29 cellular contexts compared by ENCODE assay signal in genomic region chr2:128973566-128973965, GRCh38.
DNase-seq lines count a peak whose midpoint lies in the region; TF ChIP-seq lines count a peak whose summit lies in the region.
"Had no signal": no experiment of that assay in that cellular context is flagged by ENCODE, and none has a peak within 500 bp of the region (broad histone marks: within the 10 kb centered on the region; RNA-seq: fewer than 3 reads in every experiment).

No MANE protein-coding gene starts in this region.

- no peaks in the 10 kb centered on the region for H3K36me3 ChIP-seq in esophagus muscularis mucosa
- H3K36me3 ChIP-seq: BE2C; BLaER1; BLaER1 treated with 17β-estradiol and CSF1 and Interleukin-3, amounts not matched to agents 10 nM and 100 nM had no signal

- 81% methylated on average over 4 of the region's 4 CpGs for WGBS in esophagus muscularis mucosa

- no peak for TF ChIP-seq CTCF in esophagus muscularis mucosa (IDR thresholded peaks at IDR 0.05)

- TF ChIP-seq EP300 in esophagus muscularis mucosa (IDR thresholded peaks at IDR 0.05) = no peak

- H3K4me1 ChIP-seq in esophagus muscularis mucosa = no peaks in the 10 kb centered on the region
- H3K4me1 ChIP-seq: A549, BE2C, Caco-2 had no signal

- H3K27ac ChIP-seq in esophagus muscularis mucosa (replicated peaks in 1 of 4) = no peak overlapping the region
- H3K27ac ChIP-seq: 22Rv1; A549; BLaER1; BLaER1 treated with 17β-estradiol and CSF1 and Interleukin-3, amounts not matched to agents 10 nM and 100 nM; C4-2B had no signal

- no peak overlapping the region for H3K4me3 ChIP-seq in esophagus muscularis mucosa
- H3K4me3 ChIP-seq: A549; BLaER1; BLaER1 treated with 17β-estradiol and CSF1 and Interleukin-3, amounts not matched to agents 10 nM and 100 nM had no signal

- H3K9me3 ChIP-seq in esophagus muscularis mucosa = no peaks in the 10 kb centered on the region
- H3K9me3 ChIP-seq: A549; BE2C; BLaER1; BLaER1 treated with 17β-estradiol and CSF1 and Interleukin-3, amounts not matched to agents 10 nM and 100 nM; Caco-2 had no signal

- no peak for TF ChIP-seq POLR2A in esophagus muscularis mucosa (IDR thresholded peaks at IDR 0.05; ENCODE audit: low read depth)

- intact Hi-C loops in esophagus muscularis mucosa (cut with DNase I) = no loop called here
- intact Hi-C loops in head of caudate nucleus (cut with DNase I) = no loop called here

- DNase-seq in esophagus muscularis mucosa (ENCODE audit: extremely low spot score) (peak; percentile 60), mesenteric fat pad (ENCODE audit: low spot score) (peak; percentile 60), head of caudate nucleus (no peak), NCI-H1694 (lab: John Stamatoyannopoulos, UW) (no peak)
- DNase-seq: 8988T; ACHN; AML-193; BE2C; C1 segment of cervical spinal cord; Caco-2; Calu3; CD4-positive, alpha-beta memory T cell; CD4-positive, alpha-beta T cell; CD4-positive, CD25-positive, alpha-beta regulatory T cell; CD8-positive, alpha-beta memory T cell; CD8-positive, alpha-beta T cell; COR-L47; DMS 273 treated with DMSO at 0.1 percent for 48 hours; DMS153; DMS53; DMS79; DMS79 treated with DMSO at 0.1 percent for 48 hours; DND-41; EL had no signal

- no peaks in the 10 kb centered on the region for H3K27me3 ChIP-seq in esophagus muscularis mucosa
- H3K27me3 ChIP-seq: BE2C; BLaER1; BLaER1 treated with 17β-estradiol and CSF1 and Interleukin-3, amounts not matched to agents 10 nM and 100 nM had no signal

Comparison
In these comparisons a context has a peak if more than half of its experiments do, and no peak if none do; other contexts are left out.
1. DNase-seq: peak in esophagus muscularis mucosa (single experiment) and mesenteric fat pad (single experiment); none in head of caudate nucleus (0 of 42) and NCI-H1694 (single experiment).